ENCODE assay signal across 26 cellular contexts in genomic region chr3:194327030-194327413, GRCh38. TPM values are rescaled to one million over a fixed set of nuclear protein-coding genes. Genes with fewer than 3 reads are reported as not detected.
"Had no signal": no experiment of that assay in that cellular context is flagged by ENCODE, and none has a peak within 500 bp of the region (broad histone marks: within the 10 kb centered on the region; RNA-seq: fewer than 3 reads in every experiment).

No MANE protein-coding gene starts in this region.

- H3K4me3 Mint-ChIP-seq: activated naive CD4-positive, alpha-beta T cell treated with anti-CD3 and anti-CD28 coated beads, Interleukin-2, amount 50 U/mL, for 24 hours; immature natural killer cell; neural crest cell; stimulated activated naive CD8-positive, alpha-beta T cell treated with anti-CD3 and anti-CD28 coated beads, Interleukin-15, amount 100 ng/mL, for 72 hours; T-cell had no signal

- ATAC-seq: foreskin keratinocyte; heart left ventricle; left cardiac atrium; lower lobe of right lung; psoas muscle; sciatic nerve; stimulated activated naive CD8-positive, alpha-beta T cell treated with anti-CD3 and anti-CD28 coated beads, Interleukin-15, amount 100 ng/mL, for 72 hours; T-cell had no signal

- H3K36me3 ChIP-seq: adrenal gland, esophagus muscularis mucosa, heart left ventricle, lower lobe of right lung had no signal

- H3K27ac Mint-ChIP-seq: activated naive CD4-positive, alpha-beta T cell treated with anti-CD3 and anti-CD28 coated beads, Interleukin-2, amount 50 U/mL, for 24 hours; immature natural killer cell; stimulated activated naive CD8-positive, alpha-beta T cell treated with anti-CD3 and anti-CD28 coated beads, Interleukin-15, amount 100 ng/mL, for 72 hours; T-cell had no signal

- H3K9me3 Mint-ChIP-seq: activated naive CD4-positive, alpha-beta T cell treated with anti-CD3 and anti-CD28 coated beads, Interleukin-2, amount 50 U/mL, for 24 hours; immature natural killer cell; neural crest cell; stimulated activated naive CD8-positive, alpha-beta T cell treated with anti-CD3 and anti-CD28 coated beads, Interleukin-15, amount 100 ng/mL, for 72 hours; T-cell had no signal

- H3K9me3 ChIP-seq: adrenal gland, esophagus muscularis mucosa, heart left ventricle, lower lobe of right lung, psoas muscle had no signal

- H3K27me3 ChIP-seq: adrenal gland, foreskin keratinocyte had no signal

- H3K36me3 Mint-ChIP-seq: activated naive CD4-positive, alpha-beta T cell treated with anti-CD3 and anti-CD28 coated beads, Interleukin-2, amount 50 U/mL, for 24 hours; immature natural killer cell; T-cell had no signal

- FAIRE-seq: colon, endometrium had no signal

- H3K4me1 Mint-ChIP-seq: immature natural killer cell, neural crest cell had no signal

- H3K4me3 ChIP-seq: adrenal gland, esophagus muscularis mucosa, heart left ventricle, lower lobe of right lung, psoas muscle had no signal

- H3K27ac ChIP-seq: adrenal gland, esophagus muscularis mucosa, heart left ventricle, lower lobe of right lung, psoas muscle had no signal

- DNase-seq: activated CD4-positive, alpha-beta T cell treated with anti-CD3 and anti-CD28 coated beads, Interleukin-2, amount 50 U/mL, for 48 hours; activated CD4-positive, CD25-positive, alpha-beta regulatory T cell treated with anti-CD3 and anti-CD28 coated beads, Interleukin-2, amount 50 U/mL, for 72 hours; activated T-cell treated with anti-CD3 and anti-CD28 coated beads, Interleukin-2, amount 50 U/mL, for 1 hour; adrenal gland; caudate nucleus; foreskin keratinocyte; heart left ventricle; left cardiac atrium; lower lobe of right lung; midbrain; psoas muscle; stimulated activated CD4-positive, alpha-beta T cell treated with anti-CD3 and anti-CD28 coated beads, Interleukin-1b, Interleukin-23, amount 100 ng/mL, for 48 hours; T-cell; T1000 had no signal

RNA-seq across cellular contexts. Expression of gene CPN2, which starts 24.1 kb away (rescaled TPM):
- total RNA-seq: esophagus muscularis mucosa, foreskin keratinocyte, left cardiac atrium, lower lobe of right lung, myocyte, neural crest cell, osteocyte, sciatic nerve, temporal lobe, ureter had no signal
- polyA plus RNA-seq: foreskin keratinocyte, immature natural killer cell had no signal

RNA-seq across cellular contexts. Expression of gene LRRC15, which starts 42.5 kb away (rescaled TPM):
- total RNA-seq: foreskin keratinocyte, myocyte, neural crest cell, T-cell, temporal lobe had no signal
- polyA plus RNA-seq: foreskin keratinocyte, immature natural killer cell had no signal
